Comparison of ENCODE assay signal across 18 cellular contexts in genomic region chr20:59723607-59724456, GRCh38.
DNase-seq lines count a peak whose midpoint lies in the region; ATAC-seq and TF ChIP-seq lines count a peak whose summit lies in the region.
"Had no signal": no experiment of that assay in that cellular context is flagged by ENCODE, and none has a peak within 500 bp of the region (broad histone marks: within the 10 kb centered on the region; RNA-seq: fewer than 3 reads in every experiment).

No MANE protein-coding gene starts in this region.

- DNase-seq in A673 (ENCODE audit: low spot score) (peak; percentile 15), DMS153 treated with DMSO at 0.1 percent for 48 hours (lab: John Stamatoyannopoulos, UW; ENCODE audit: unreplicated experiment) (peak; percentile 31), NCI-H2107 treated with DMSO at 0.1 percent for 48 hours (lab: John Stamatoyannopoulos, UW; ENCODE audit: unreplicated experiment) (peak; percentile 23), foreskin keratinocyte (peak in 1 of 2 donors; percentile 15), SJCRH30 (no peak), occipital lobe (lab: John Stamatoyannopoulos, UW) (no peak)
- DNase-seq in T-helper 2 cell treated with Interferon-gamma antibody and Interleukin-4, amounts not matched to agents 5 μg/mL and 100 μg/mL, for 36 hours (ENCODE audit: low spot score), result no peak
- DNase-seq: activated effector memory CD4-positive, alpha-beta T cell treated with Interleukin-2 at 50 U/mL for 16 hours; amygdala; kidney; NCI-H2081; stimulated activated CD4-positive, alpha-beta T cell treated with anti-CD3 and anti-CD28 coated beads, Interleukin-4, amount 100 ng/mL, for 4 hours; thyroid gland had no signal

- H3K9me3 ChIP-seq in A673 (ENCODE audit: low read depth, low read length, poor library complexity, severe bottlenecking) (no peaks in the 10 kb centered on the region), SJCRH30 (replicated peaks) (no peaks in the 10 kb centered on the region)
- H3K9me3 ChIP-seq: HAP-1, thyroid gland had no signal

- H3K36me3 Mint-ChIP-seq in T-helper 2 cell treated with Interferon-gamma antibody and Interleukin-4, amounts not matched to agents 5 μg/mL and 100 μg/mL, for 36 hours (ENCODE audit: low read depth), result no peaks in the 10 kb centered on the region

- no peaks in the 10 kb centered on the region for H3K27me3 Mint-ChIP-seq in T-helper 2 cell treated with Interferon-gamma antibody and Interleukin-4, amounts not matched to agents 5 μg/mL and 100 μg/mL, for 36 hours (ENCODE audit: low read depth)

- H3K4me1 ChIP-seq in A673 (ENCODE audit: insufficient read depth, low read length, poor library complexity, severe bottlenecking), result no peaks in the 10 kb centered on the region
- H3K4me1 ChIP-seq in foreskin keratinocyte, result no peaks in the 10 kb centered on the region
- H3K4me1 ChIP-seq in SJCRH30, result no peaks in the 10 kb centered on the region
- H3K4me1 ChIP-seq: HAP-1, thyroid gland had no signal

- no peaks in the 10 kb centered on the region for H3K27me3 ChIP-seq in A673 (replicated peaks; ENCODE audit: insufficient read depth, low read depth, low read length, poor library complexity)
- no peaks in the 10 kb centered on the region for H3K27me3 ChIP-seq in foreskin keratinocyte
- peaks cover 69% of the 10 kb centered on the region for H3K27me3 ChIP-seq in SJCRH30
- H3K27me3 ChIP-seq: thyroid gland had no signal

- ATAC-seq in foreskin keratinocyte, result peak; percentile 47
- ATAC-seq in GM21526 (IDR thresholded peaks at IDR 0.05; ENCODE audit: low FRiP score, unreplicated experiment), result no peak
- ATAC-seq: K562 had no signal

- H3K27ac ChIP-seq in A673 (ENCODE audit: low read depth, low read length, poor library complexity, severe bottlenecking), result no peak overlapping the region
- no peak overlapping the region for H3K27ac ChIP-seq in foreskin keratinocyte
- H3K27ac ChIP-seq in SJCRH30, result no peak overlapping the region
- H3K27ac ChIP-seq: SK-N-MC, thyroid gland had no signal

- CTCF ChIA-PET in A673 (lab: Charles Lee), result no interaction called here

- H3K36me3 ChIP-seq in A673 (ENCODE audit: insufficient read depth, low read length, poor library complexity, severe bottlenecking), result no peaks in the 10 kb centered on the region
- H3K36me3 ChIP-seq in SJCRH30, result no peaks in the 10 kb centered on the region
- H3K36me3 ChIP-seq: HAP-1, thyroid gland had no signal

- H3K9me3 Mint-ChIP-seq in T-helper 2 cell treated with Interferon-gamma antibody and Interleukin-4, amounts not matched to agents 5 μg/mL and 100 μg/mL, for 36 hours, result no peaks in the 10 kb centered on the region

- TF ChIP-seq CTCF in A673 (conservative IDR thresholded peaks at IDR 0.05; ENCODE audit: low read depth, low read length), result no peak
- no peak for TF ChIP-seq CTCF in foreskin keratinocyte (conservative IDR thresholded peaks at IDR 0.05)

- no peak overlapping the region for H3K27ac Mint-ChIP-seq in T-helper 2 cell treated with Interferon-gamma antibody and Interleukin-4, amounts not matched to agents 5 μg/mL and 100 μg/mL, for 36 hours
- H3K27ac Mint-ChIP-seq: B cell had no signal

- peaks cover 3% of the 10 kb centered on the region for H3K4me1 Mint-ChIP-seq in T-helper 2 cell treated with Interferon-gamma antibody and Interleukin-4, amounts not matched to agents 5 μg/mL and 100 μg/mL, for 36 hours (ENCODE audit: low read depth)
- H3K4me1 Mint-ChIP-seq: B cell had no signal

- H3K4me3 ChIP-seq in A673 (ENCODE audit: low read depth, low read length, poor library complexity, severe bottlenecking), result no peak overlapping the region
- no peak overlapping the region for H3K4me3 ChIP-seq in SJCRH30
- H3K4me3 ChIP-seq: HAP-1, K562, SK-N-MC, thyroid gland had no signal

- POLR2A ChIA-PET in A673 (lab: Charles Lee; ENCODE audit: low non-redundant PET), result no interaction called here

- H3K4me3 Mint-ChIP-seq in T-helper 2 cell treated with Interferon-gamma antibody and Interleukin-4, amounts not matched to agents 5 μg/mL and 100 μg/mL, for 36 hours, result no peak overlapping the region
- H3K4me3 Mint-ChIP-seq: B cell had no signal

- intact Hi-C loops in A673 (cut with micrococcal nuclease; ENCODE audit: unreplicated experiment), result no loop called here

- no TSS peak for BruUV-seq in A673 (replicated peaks; lab: Mats Ljungman, UMichigan)

Comparison
In these comparisons a context has a peak if more than half of its experiments do, and no peak if none do; other contexts are left out.
1. DNase-seq: peak in A673 (single experiment), DMS153 treated with DMSO at 0.1 percent for 48 hours (single experiment) and NCI-H2107 treated with DMSO at 0.1 percent for 48 hours (single experiment); none in T-helper 2 cell treated with Interferon-gamma antibody and Interleukin-4, amounts not matched to agents 5 μg/mL and 100 μg/mL, for 36 hours (single experiment), SJCRH30 (0 of 2) and occipital lobe (single experiment).